Comparison of ENCODE assay signal across 1 cellular context in genomic region chr2:54556659-54557121, GRCh38.
TF ChIP-seq lines count a peak whose summit lies in the region.

No MANE protein-coding gene starts in this region.

TF ChIP-seq in GM12878, 131 proteins besides CTCF, POLR2A, EP300 and RAD21 (continued from another document):
- peak; percentile 28; the same call in 1 of the 2 replicates for TF ChIP-seq RUNX3 (IDR thresholded peaks at IDR 0.05; ENCODE audit: low read length)
- no peak for TF ChIP-seq IRF4 (IDR thresholded peaks at IDR 0.05; ENCODE audit: low read depth, low read length)
- TF ChIP-seq, protein P1, sequence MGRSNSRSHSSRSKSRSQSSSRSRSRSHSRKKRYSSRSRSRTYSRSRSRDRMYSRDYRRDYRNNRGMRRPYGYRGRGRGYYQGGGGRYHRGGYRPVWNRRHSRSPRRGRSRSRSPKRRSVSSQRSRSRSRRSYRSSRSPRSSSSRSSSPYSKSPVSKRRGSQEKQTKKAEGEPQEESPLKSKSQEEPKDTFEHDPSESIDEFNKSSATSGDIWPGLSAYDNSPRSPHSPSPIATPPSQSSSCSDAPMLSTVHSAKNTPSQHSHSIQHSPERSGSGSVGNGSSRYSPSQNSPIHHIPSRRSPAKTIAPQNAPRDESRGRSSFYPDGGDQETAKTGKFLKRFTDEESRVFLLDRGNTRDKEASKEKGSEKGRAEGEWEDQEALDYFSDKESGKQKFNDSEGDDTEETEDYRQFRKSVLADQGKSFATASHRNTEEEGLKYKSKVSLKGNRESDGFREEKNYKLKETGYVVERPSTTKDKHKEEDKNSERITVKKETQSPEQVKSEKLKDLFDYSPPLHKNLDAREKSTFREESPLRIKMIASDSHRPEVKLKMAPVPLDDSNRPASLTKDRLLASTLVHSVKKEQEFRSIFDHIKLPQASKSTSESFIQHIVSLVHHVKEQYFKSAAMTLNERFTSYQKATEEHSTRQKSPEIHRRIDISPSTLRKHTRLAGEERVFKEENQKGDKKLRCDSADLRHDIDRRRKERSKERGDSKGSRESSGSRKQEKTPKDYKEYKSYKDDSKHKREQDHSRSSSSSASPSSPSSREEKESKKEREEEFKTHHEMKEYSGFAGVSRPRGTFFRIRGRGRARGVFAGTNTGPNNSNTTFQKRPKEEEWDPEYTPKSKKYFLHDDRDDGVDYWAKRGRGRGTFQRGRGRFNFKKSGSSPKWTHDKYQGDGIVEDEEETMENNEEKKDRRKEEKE (IDR thresholded peaks at IDR 0.05): no peak
- no peak for TF ChIP-seq MAX (IDR thresholded peaks at IDR 0.05; ENCODE audit: low read depth, low read length)
- TF ChIP-seq, protein P2, sequence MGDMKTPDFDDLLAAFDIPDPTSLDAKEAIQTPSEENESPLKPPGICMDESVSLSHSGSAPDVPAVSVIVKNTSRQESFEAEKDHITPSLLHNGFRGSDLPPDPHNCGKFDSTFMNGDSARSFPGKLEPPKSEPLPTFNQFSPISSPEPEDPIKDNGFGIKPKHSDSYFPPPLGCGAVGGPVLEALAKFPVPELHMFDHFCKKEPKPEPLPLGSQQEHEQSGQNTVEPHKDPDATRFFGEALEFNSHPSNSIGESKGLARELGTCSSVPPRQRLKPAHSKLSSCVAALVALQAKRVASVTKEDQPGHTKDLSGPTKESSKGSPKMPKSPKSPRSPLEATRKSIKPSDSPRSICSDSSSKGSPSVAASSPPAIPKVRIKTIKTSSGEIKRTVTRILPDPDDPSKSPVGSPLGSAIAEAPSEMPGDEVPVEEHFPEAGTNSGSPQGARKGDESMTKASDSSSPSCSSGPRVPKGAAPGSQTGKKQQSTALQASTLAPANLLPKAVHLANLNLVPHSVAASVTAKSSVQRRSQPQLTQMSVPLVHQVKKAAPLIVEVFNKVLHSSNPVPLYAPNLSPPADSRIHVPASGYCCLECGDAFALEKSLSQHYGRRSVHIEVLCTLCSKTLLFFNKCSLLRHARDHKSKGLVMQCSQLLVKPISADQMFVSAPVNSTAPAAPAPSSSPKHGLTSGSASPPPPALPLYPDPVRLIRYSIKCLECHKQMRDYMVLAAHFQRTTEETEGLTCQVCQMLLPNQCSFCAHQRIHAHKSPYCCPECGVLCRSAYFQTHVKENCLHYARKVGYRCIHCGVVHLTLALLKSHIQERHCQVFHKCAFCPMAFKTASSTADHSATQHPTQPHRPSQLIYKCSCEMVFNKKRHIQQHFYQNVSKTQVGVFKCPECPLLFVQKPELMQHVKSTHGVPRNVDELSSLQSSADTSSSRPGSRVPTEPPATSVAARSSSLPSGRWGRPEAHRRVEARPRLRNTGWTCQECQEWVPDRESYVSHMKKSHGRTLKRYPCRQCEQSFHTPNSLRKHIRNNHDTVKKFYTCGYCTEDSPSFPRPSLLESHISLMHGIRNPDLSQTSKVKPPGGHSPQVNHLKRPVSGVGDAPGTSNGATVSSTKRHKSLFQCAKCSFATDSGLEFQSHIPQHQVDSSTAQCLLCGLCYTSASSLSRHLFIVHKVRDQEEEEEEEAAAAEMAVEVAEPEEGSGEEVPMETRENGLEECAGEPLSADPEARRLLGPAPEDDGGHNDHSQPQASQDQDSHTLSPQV (IDR thresholded peaks at IDR 0.05): no peak
- TF ChIP-seq GATAD2B (conservative IDR thresholded peaks at IDR 0.05; ENCODE audit: low read depth): no peak
- no peak for TF ChIP-seq FOXM1 (IDR thresholded peaks at IDR 0.05; ENCODE audit: low read depth, low read length)
- TF ChIP-seq FOXK2 (IDR thresholded peaks at IDR 0.05): no peak
- TF ChIP-seq MEF2B (IDR thresholded peaks at IDR 0.05; ENCODE audit: partially characterized antibody, poor library complexity, severe bottlenecking): no peak
- no peak for TF ChIP-seq USF1 (IDR thresholded peaks at IDR 0.05; ENCODE audit: borderline replicate concordance, extremely low read length, insufficient read depth, low read depth, low read length)
- TF ChIP-seq BACH1 (IDR thresholded peaks at IDR 0.05; ENCODE audit: borderline replicate concordance): no peak
- no peak for TF ChIP-seq TAF1 (IDR thresholded peaks at IDR 0.05; ENCODE audit: borderline replicate concordance, low read depth, low read length)
- TF ChIP-seq, protein P3, sequence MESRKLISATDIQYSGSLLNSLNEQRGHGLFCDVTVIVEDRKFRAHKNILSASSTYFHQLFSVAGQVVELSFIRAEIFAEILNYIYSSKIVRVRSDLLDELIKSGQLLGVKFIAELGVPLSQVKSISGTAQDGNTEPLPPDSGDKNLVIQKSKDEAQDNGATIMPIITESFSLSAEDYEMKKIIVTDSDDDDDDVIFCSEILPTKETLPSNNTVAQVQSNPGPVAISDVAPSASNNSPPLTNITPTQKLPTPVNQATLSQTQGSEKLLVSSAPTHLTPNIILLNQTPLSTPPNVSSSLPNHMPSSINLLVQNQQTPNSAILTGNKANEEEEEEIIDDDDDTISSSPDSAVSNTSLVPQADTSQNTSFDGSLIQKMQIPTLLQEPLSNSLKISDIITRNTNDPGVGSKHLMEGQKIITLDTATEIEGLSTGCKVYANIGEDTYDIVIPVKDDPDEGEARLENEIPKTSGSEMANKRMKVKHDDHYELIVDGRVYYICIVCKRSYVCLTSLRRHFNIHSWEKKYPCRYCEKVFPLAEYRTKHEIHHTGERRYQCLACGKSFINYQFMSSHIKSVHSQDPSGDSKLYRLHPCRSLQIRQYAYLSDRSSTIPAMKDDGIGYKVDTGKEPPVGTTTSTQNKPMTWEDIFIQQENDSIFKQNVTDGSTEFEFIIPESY (IDR thresholded peaks at IDR 0.05): no peak
- no peak for TF ChIP-seq RBBP5 (conservative IDR thresholded peaks at IDR 0.05)
- TF ChIP-seq EGR1 (IDR thresholded peaks at IDR 0.05; ENCODE audit: borderline replicate concordance in 1 of 2, low read depth in 2 of 2, low read length in 2 of 2): peak in 1 of 2 experiments; percentile 39; a peak in 1 of 3 replicates
- TF ChIP-seq ATF7 (IDR thresholded peaks at IDR 0.05; ENCODE audit: low read depth): 0 out of 2 replicates have a peak, but pooled peaks have one; percentile 27
- TF ChIP-seq CHD4 (IDR thresholded peaks at IDR 0.05): no peak
- no peak for TF ChIP-seq WRNIP1 (IDR thresholded peaks at IDR 0.05; ENCODE audit: borderline replicate concordance, low read depth, low read length)
- peak; percentile 35; the same call in 1 of the 2 replicates for TF ChIP-seq PKNOX1 (IDR thresholded peaks at IDR 0.05)
- TF ChIP-seq USF2 (IDR thresholded peaks at IDR 0.05; ENCODE audit: borderline replicate concordance, low read depth, low read length): no peak
- TF ChIP-seq SP1 (IDR thresholded peaks at IDR 0.05; ENCODE audit: low read depth, low read length): no peak
- TF ChIP-seq ZNF207 (IDR thresholded peaks at IDR 0.05; ENCODE audit: borderline replicate concordance): no peak
- TF ChIP-seq SMC3 (IDR thresholded peaks at IDR 0.05; ENCODE audit: borderline replicate concordance, low read length): no peak
- TF ChIP-seq HDAC6 (IDR thresholded peaks at IDR 0.05; ENCODE audit: unreplicated experiment): no peak
